9 cellular contexts compared by ENCODE assay signal in the genomic region with DNA sequence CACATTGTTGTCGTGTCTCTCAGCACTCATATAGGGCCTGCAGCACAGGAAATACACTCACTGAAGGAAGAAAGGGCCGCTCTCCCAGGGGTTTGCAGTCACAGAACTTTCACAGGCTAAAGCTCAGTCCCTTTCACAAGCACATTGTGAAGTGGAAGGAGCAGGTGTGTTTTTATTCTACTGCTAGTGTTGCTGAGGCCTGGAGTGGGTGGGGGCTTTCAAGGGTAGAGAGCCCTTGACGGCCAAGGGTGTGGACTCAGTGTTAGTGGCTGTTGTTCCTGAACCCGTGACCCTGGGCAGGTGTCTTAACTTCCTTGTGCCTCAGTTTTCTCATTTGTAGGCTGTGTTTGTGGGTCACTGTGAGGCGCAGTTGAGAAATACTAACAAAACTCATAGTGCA.
"Had no signal": no experiment of that assay in that cellular context is flagged by ENCODE, and none has a peak within 500 bp of the region (broad histone marks: within the 10 kb centered on the region; RNA-seq: fewer than 3 reads in every experiment).

No MANE protein-coding gene starts in this region.

- H3K4me3 Mint-ChIP-seq: natural killer cell had no signal

- H3K9me3 ChIP-seq: esophagus muscularis mucosa, tibial artery had no signal

- H3K27ac ChIP-seq: esophagus muscularis mucosa, skin epidermis, tibial artery had no signal

- DNase-seq: activated CD4-positive, alpha-beta T cell treated with anti-CD3 and anti-CD28 coated beads, Interleukin-2, amount 50 U/mL, for 4 hours; activated naive CD4-positive, alpha-beta T cell treated with Interleukin-2 at 50 U/mL for 16 hours; glutamatergic neuron; left cardiac atrium; natural killer cell; tibial artery had no signal

- ATAC-seq: activated CD4-positive, CD25-positive, alpha-beta regulatory T cell treated with anti-CD3 and anti-CD28 coated beads, Interleukin-2, amount 50 U/mL, for 24 hours; left cardiac atrium; natural killer cell had no signal

- H3K27me3 ChIP-seq: esophagus muscularis mucosa, tibial artery had no signal

- H3K4me1 ChIP-seq: esophagus muscularis mucosa, tibial artery had no signal

- H3K9me3 Mint-ChIP-seq: natural killer cell had no signal

- H3K4me3 ChIP-seq: esophagus muscularis mucosa, skin epidermis, tibial artery had no signal
